12 cellular contexts compared by ENCODE assay signal in the genomic region with DNA sequence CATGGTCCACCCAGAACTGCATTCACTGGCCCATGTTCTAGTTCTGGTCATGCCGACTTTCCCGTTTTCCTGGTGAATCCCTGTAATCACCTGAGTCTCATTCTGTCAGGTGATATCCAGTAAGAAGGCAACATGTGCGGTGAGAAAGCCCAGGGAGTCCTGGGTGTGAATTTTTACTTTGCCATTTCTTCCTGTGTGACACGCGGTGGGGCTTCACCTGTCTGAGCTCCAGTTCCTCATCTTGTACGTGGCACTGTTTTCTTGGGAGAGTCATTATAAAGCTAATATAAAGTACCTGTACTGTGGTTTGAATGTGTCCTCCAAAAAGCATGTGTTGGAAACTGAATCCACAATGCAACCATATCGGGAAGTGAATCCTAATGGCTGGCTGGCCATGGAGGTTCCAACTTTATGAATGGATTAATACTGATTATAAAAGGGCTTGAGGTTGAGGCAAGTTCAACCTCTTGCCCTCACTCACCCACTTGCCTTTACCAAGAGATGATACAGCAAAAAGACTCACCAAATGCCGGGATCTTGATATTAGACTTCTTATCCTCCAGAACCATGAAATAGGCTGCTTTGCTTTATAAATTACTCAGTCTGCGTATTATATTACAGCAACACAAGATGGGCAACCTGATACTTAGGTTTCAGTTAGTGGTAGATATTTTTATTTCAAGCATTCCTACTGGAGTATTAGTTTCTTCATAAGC. TPM values are rescaled to one million over a fixed set of nuclear protein-coding genes. Genes with fewer than 3 reads are reported as not detected.
DNase-seq lines count a peak whose midpoint lies in the region; ATAC-seq and TF ChIP-seq lines count a peak whose summit lies in the region.
"Had no signal": no experiment of that assay in that cellular context is flagged by ENCODE, and none has a peak within 500 bp of the region (broad histone marks: within the 10 kb centered on the region; RNA-seq: fewer than 3 reads in every experiment).

No MANE protein-coding gene starts in this region.

- peak overlapping the region; percentile 67 for H3K27ac Mint-ChIP-seq in T-helper 1 cell treated with Interleukin-12 subunit alpha and Interleukin-12 subunit beta and Interleukin-4 antibody, amounts not matched to agents 30 μg/mL and 1 μg/mL, for 36 hours
- peak overlapping the region; percentile 98 for H3K27ac Mint-ChIP-seq in activated naive CD8-positive, alpha-beta T cell treated with anti-CD3 and anti-CD28 coated beads for 36 hours
- H3K27ac Mint-ChIP-seq in natural killer cell treated with Interleukin-12 subunit alpha and Interleukin-12 subunit beta and Interleukin-15 and Interleukin-18, amount 100 ng/mL, for 72 hours: peak overlapping the region; percentile 95 to 98
- H3K27ac Mint-ChIP-seq: nephron had no signal

- H3K4me3 Mint-ChIP-seq in T-helper 1 cell treated with Interleukin-12 subunit alpha and Interleukin-12 subunit beta and Interleukin-4 antibody, amounts not matched to agents 30 μg/mL and 1 μg/mL, for 36 hours: peak overlapping the region; percentile 54
- H3K4me3 Mint-ChIP-seq in activated naive CD8-positive, alpha-beta T cell treated with anti-CD3 and anti-CD28 coated beads for 36 hours: peak overlapping the region; percentile 96
- H3K4me3 Mint-ChIP-seq in natural killer cell treated with Interleukin-12 subunit alpha and Interleukin-12 subunit beta and Interleukin-15 and Interleukin-18, amount 100 ng/mL, for 72 hours: peak overlapping the region; percentile 98

- no peak for TF ChIP-seq CTCF in Loucy (conservative IDR thresholded peaks at IDR 0.05; ENCODE audit: low read length)

- H3K9me2 ChIP-seq in Loucy (replicated peaks; ENCODE audit: low read depth, low read length): no peaks in the 10 kb centered on the region

- no peak overlapping the region for H2AFZ ChIP-seq in Loucy (ENCODE audit: low read length)

- DNase-seq in T-helper 1 cell (no peak), GF-D8 (lab: John Stamatoyannopoulos, UW) (no peak), SW 1271 (lab: John Stamatoyannopoulos, UW) (no peak), HK-2 (ENCODE audit: unreplicated experiment) (no peak)
- DNase-seq in activated naive CD8-positive, alpha-beta T cell treated with anti-CD3 and anti-CD28 coated beads for 36 hours: peak; percentile 39
- no peak for DNase-seq in natural killer cell treated with Interleukin-12 subunit alpha and Interleukin-12 subunit beta and Interleukin-15 and Interleukin-18, amount 100 ng/mL, for 72 hours (ENCODE audit: low spot score)
- DNase-seq: brain microvascular endothelial cell, NCI-H187, NCI-H69 had no signal

- H3K4me1 ChIP-seq in Loucy (ENCODE audit: insufficient read depth, low read length, poor library complexity, severe bottlenecking): peaks cover 43% of the 10 kb centered on the region

- H3K36me3 Mint-ChIP-seq in T-helper 1 cell treated with Interleukin-12 subunit alpha and Interleukin-12 subunit beta and Interleukin-4 antibody, amounts not matched to agents 30 μg/mL and 1 μg/mL, for 36 hours (ENCODE audit: low read depth): peaks cover 42% of the 10 kb centered on the region
- H3K36me3 Mint-ChIP-seq in activated naive CD8-positive, alpha-beta T cell treated with anti-CD3 and anti-CD28 coated beads for 36 hours: peaks cover 56% of the 10 kb centered on the region
- H3K36me3 Mint-ChIP-seq in natural killer cell treated with Interleukin-12 subunit alpha and Interleukin-12 subunit beta and Interleukin-15 and Interleukin-18, amount 100 ng/mL, for 72 hours: peaks cover 38% of the 10 kb centered on the region

- H3K4me2 ChIP-seq in Loucy (ENCODE audit: low read depth, low read length, poor library complexity, severe bottlenecking): peak overlapping the region; percentile 99

- no peak overlapping the region for H3K4me3 ChIP-seq in Loucy (ENCODE audit: low read length, poor library complexity, severe bottlenecking)

- peaks cover 5% of the 10 kb centered on the region for H3K27me3 ChIP-seq in Loucy (ENCODE audit: insufficient read depth, low read length, poor library complexity, severe bottlenecking)
- H3K27me3 ChIP-seq: brain microvascular endothelial cell had no signal

- no peak overlapping the region for H3K9ac ChIP-seq in Loucy (ENCODE audit: low read depth, low read length, poor library complexity, severe bottlenecking)

- H3K36me3 ChIP-seq in Loucy (ENCODE audit: insufficient read depth, low read length): peaks cover 24% of the 10 kb centered on the region; the same call in 1 of the 2 replicates

- H4K20me1 ChIP-seq in Loucy (ENCODE audit: insufficient read depth, low read length, poor library complexity, severe bottlenecking): peaks cover 42% of the 10 kb centered on the region

- ATAC-seq in natural killer cell treated with Interleukin-12 subunit alpha and Interleukin-12 subunit beta and Interleukin-15 and Interleukin-18, amount 100 ng/mL, for 72 hours: no peak

- no peaks in the 10 kb centered on the region for H3K9me3 Mint-ChIP-seq in T-helper 1 cell treated with Interleukin-12 subunit alpha and Interleukin-12 subunit beta and Interleukin-4 antibody, amounts not matched to agents 30 μg/mL and 1 μg/mL, for 36 hours
- peaks cover 1% of the 10 kb centered on the region for H3K9me3 Mint-ChIP-seq in activated naive CD8-positive, alpha-beta T cell treated with anti-CD3 and anti-CD28 coated beads for 36 hours
- H3K9me3 Mint-ChIP-seq in natural killer cell treated with Interleukin-12 subunit alpha and Interleukin-12 subunit beta and Interleukin-15 and Interleukin-18, amount 100 ng/mL, for 72 hours: no peaks in the 10 kb centered on the region
- H3K9me3 Mint-ChIP-seq: nephron had no signal

- H3K27me3 Mint-ChIP-seq in T-helper 1 cell treated with Interleukin-12 subunit alpha and Interleukin-12 subunit beta and Interleukin-4 antibody, amounts not matched to agents 30 μg/mL and 1 μg/mL, for 36 hours (ENCODE audit: low read depth): no peaks in the 10 kb centered on the region
- H3K27me3 Mint-ChIP-seq in activated naive CD8-positive, alpha-beta T cell treated with anti-CD3 and anti-CD28 coated beads for 36 hours: peaks cover 9% of the 10 kb centered on the region
- H3K27me3 Mint-ChIP-seq in natural killer cell treated with Interleukin-12 subunit alpha and Interleukin-12 subunit beta and Interleukin-15 and Interleukin-18, amount 100 ng/mL, for 72 hours: no peaks in the 10 kb centered on the region

- peaks cover 11% of the 10 kb centered on the region; the same call in 1 of the 2 replicates for H3F3A ChIP-seq in Loucy (ENCODE audit: low read depth)

- no peaks in the 10 kb centered on the region for H3K9me3 ChIP-seq in Loucy (ENCODE audit: insufficient read depth, low read depth, low read length)

- peaks cover 64% of the 10 kb centered on the region for H3K4me1 Mint-ChIP-seq in T-helper 1 cell treated with Interleukin-12 subunit alpha and Interleukin-12 subunit beta and Interleukin-4 antibody, amounts not matched to agents 30 μg/mL and 1 μg/mL, for 36 hours (ENCODE audit: low read depth)
- peaks cover 63% of the 10 kb centered on the region for H3K4me1 Mint-ChIP-seq in activated naive CD8-positive, alpha-beta T cell treated with anti-CD3 and anti-CD28 coated beads for 36 hours
- H3K4me1 Mint-ChIP-seq in natural killer cell treated with Interleukin-12 subunit alpha and Interleukin-12 subunit beta and Interleukin-15 and Interleukin-18, amount 100 ng/mL, for 72 hours (ENCODE audit: low read depth in 2 of 2): peaks cover 59 to 64% of the 10 kb centered on the region in 2 donors

- peaks cover 43% of the 10 kb centered on the region for H3K79me2 ChIP-seq in Loucy (ENCODE audit: insufficient read depth, low read length)

RNA-seq across cellular contexts. Expression of gene HLA-E, which starts 5.1 kb away (rescaled TPM):
- total RNA-seq in activated naive CD8-positive, alpha-beta T cell treated with anti-CD3 and anti-CD28 coated beads for 36 hours: 100 to 1,000 TPM; 481 to 482 TPM
- 100 to 1,000 TPM; 355 to 567 TPM for total RNA-seq in natural killer cell treated with Interleukin-12 subunit alpha and Interleukin-12 subunit beta and Interleukin-15 and Interleukin-18, amount 100 ng/mL, for 72 hours
